ENCODE assay signal across 26 cellular contexts in genomic region chr4:23828779-23829178, GRCh38.
"Had no signal": no experiment of that assay in that cellular context is flagged by ENCODE, and none has a peak within 500 bp of the region (broad histone marks: within the 10 kb centered on the region; RNA-seq: fewer than 3 reads in every experiment).

No MANE protein-coding gene starts in this region.

- H3K4me1 Mint-ChIP-seq: activated naive CD8-positive, alpha-beta T cell treated with anti-CD3 and anti-CD28 coated beads, Interleukin-2, amount 50 U/mL, for 24 hours; activated T-helper 17 cell treated with anti-CD3 and anti-CD28 coated beads, Interleukin-2, amount 50 U/mL, for 72 hours had no signal

- DNase-seq: activated CD4-positive, alpha-beta T cell treated with anti-CD3 and anti-CD28 coated beads for 48 hours; activated CD4-positive, CD25-positive, alpha-beta regulatory T cell; activated CD8-positive, alpha-beta T cell treated with anti-CD3 and anti-CD28 coated beads for 36 hours; activated naive CD4-positive, alpha-beta T cell; activated naive CD8-positive, alpha-beta T cell treated with anti-CD3 and anti-CD28 coated beads, Interleukin-2, amount 50 U/mL, for 24 hours; activated T-cell treated with anti-CD3 and anti-CD28 coated beads, Interleukin-2, amount 50 U/mL, for 1 hour; anterior cingulate cortex; brain microvascular endothelial cell; central memory CD4-positive, alpha-beta T cell; dorsolateral prefrontal cortex; foreskin fibroblast; glutamatergic neuron; hippocampal formation; left cardiac atrium; lower lobe of right lung; stimulated activated CD4-positive, alpha-beta T cell treated with anti-CD3 and anti-CD28 coated beads, Interleukin-4, amount 100 ng/mL, for 1 hour; testis had no signal

- H3K36me3 ChIP-seq: brain microvascular endothelial cell, lower lobe of right lung, neutrophil had no signal

- H3K27ac Mint-ChIP-seq: activated CD8-positive, alpha-beta T cell treated with anti-CD3 and anti-CD28 coated beads for 36 hours; activated naive CD8-positive, alpha-beta T cell treated with anti-CD3 and anti-CD28 coated beads, Interleukin-2, amount 50 U/mL, for 24 hours; activated T-helper 17 cell treated with anti-CD3 and anti-CD28 coated beads, Interleukin-2, amount 50 U/mL, for 72 hours; natural killer cell treated with Interleukin-12 subunit alpha and Interleukin-12 subunit beta and Interleukin-15 and Interleukin-18, amount 100 ng/mL, for 72 hours; type B pancreatic cell had no signal

- H3K9me3 ChIP-seq: lower lobe of right lung, neutrophil, testis had no signal

- H3K4me3 ChIP-seq: dorsolateral prefrontal cortex, lower lobe of right lung, smooth muscle cell, testis had no signal

- H3K27me3 ChIP-seq: brain microvascular endothelial cell, dorsolateral prefrontal cortex, neutrophil, testis had no signal

- H3K36me3 Mint-ChIP-seq: natural killer cell treated with Interleukin-12 subunit alpha and Interleukin-12 subunit beta and Interleukin-15 and Interleukin-18, amount 100 ng/mL, for 72 hours had no signal

- ATAC-seq: activated CD8-positive, alpha-beta T cell treated with anti-CD3 and anti-CD28 coated beads for 36 hours; activated naive CD8-positive, alpha-beta T cell treated with anti-CD3 and anti-CD28 coated beads, Interleukin-2, amount 50 U/mL, for 24 hours; activated T-helper 17 cell treated with anti-CD3 and anti-CD28 coated beads, Interleukin-2, amount 50 U/mL, for 72 hours; left cardiac atrium; natural killer cell treated with Interleukin-12 subunit alpha and Interleukin-12 subunit beta and Interleukin-15 and Interleukin-18, amount 100 ng/mL, for 72 hours; sciatic nerve had no signal

- H3K27me3 Mint-ChIP-seq: activated CD8-positive, alpha-beta T cell treated with anti-CD3 and anti-CD28 coated beads for 36 hours; activated naive CD8-positive, alpha-beta T cell treated with anti-CD3 and anti-CD28 coated beads, Interleukin-2, amount 50 U/mL, for 24 hours; activated T-helper 17 cell treated with anti-CD3 and anti-CD28 coated beads, Interleukin-2, amount 50 U/mL, for 72 hours; natural killer cell treated with Interleukin-12 subunit alpha and Interleukin-12 subunit beta and Interleukin-15 and Interleukin-18, amount 100 ng/mL, for 72 hours; type B pancreatic cell had no signal

- H3K27ac ChIP-seq: brain microvascular endothelial cell, dorsolateral prefrontal cortex, lower lobe of right lung, neutrophil, parathyroid adenoma, testis had no signal

- H3K4me3 Mint-ChIP-seq: activated CD8-positive, alpha-beta T cell treated with anti-CD3 and anti-CD28 coated beads for 36 hours; activated naive CD8-positive, alpha-beta T cell treated with anti-CD3 and anti-CD28 coated beads, Interleukin-2, amount 50 U/mL, for 24 hours; activated T-helper 17 cell treated with anti-CD3 and anti-CD28 coated beads, Interleukin-2, amount 50 U/mL, for 72 hours; natural killer cell treated with Interleukin-12 subunit alpha and Interleukin-12 subunit beta and Interleukin-15 and Interleukin-18, amount 100 ng/mL, for 72 hours; type B pancreatic cell had no signal

- H3K4me1 ChIP-seq: parathyroid adenoma, testis had no signal

- H3K9me3 Mint-ChIP-seq: activated naive CD8-positive, alpha-beta T cell treated with anti-CD3 and anti-CD28 coated beads, Interleukin-2, amount 50 U/mL, for 24 hours; activated T-helper 17 cell treated with anti-CD3 and anti-CD28 coated beads, Interleukin-2, amount 50 U/mL, for 72 hours; type B pancreatic cell had no signal

- FAIRE-seq: colon, islet of Langerhans had no signal
